ENCODE assay signal across 6 cellular contexts in genomic region chr4:29259556-29259955, GRCh38.
"Had no signal": no experiment of that assay in that cellular context is flagged by ENCODE, and none has a peak within 500 bp of the region (broad histone marks: within the 10 kb centered on the region; RNA-seq: fewer than 3 reads in every experiment).

No MANE protein-coding gene starts in this region.

- H2AFZ ChIP-seq: GM23248 had no signal

- H3K4me3 ChIP-seq: GM23248, K562 had no signal

- ATAC-seq: K562 had no signal

- H3K9ac ChIP-seq: GM23248 had no signal

- H3K4me3 Mint-ChIP-seq: H9 had no signal

- H3K27ac Mint-ChIP-seq: H9 had no signal

- H3K27ac ChIP-seq: GM23248 had no signal

- DNase-seq: GM23248, H9, HCEC 1CT, IMR-90, KG1 had no signal
